ENCODE assay signal across 15 cellular contexts in the genomic region with DNA sequence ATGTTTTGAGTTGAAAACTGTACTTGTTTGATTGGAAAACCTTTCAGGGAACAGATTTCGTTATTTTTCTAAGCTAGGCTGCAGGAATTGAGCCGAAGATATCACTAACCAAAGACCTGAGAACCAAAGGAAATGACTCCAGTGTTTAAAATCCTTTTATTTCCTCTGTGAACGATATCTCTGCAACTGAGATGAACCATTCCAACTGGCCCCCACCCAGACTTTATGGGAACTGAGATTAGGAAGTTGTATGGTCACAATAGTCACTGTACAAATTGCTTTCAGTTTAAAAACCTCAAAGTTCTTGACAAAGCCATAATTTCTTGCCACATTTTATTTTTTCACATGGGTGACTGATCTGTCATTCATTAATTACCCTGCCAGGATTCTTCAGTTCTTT.
DNase-seq lines count a peak whose midpoint lies in the region; ATAC-seq, FAIRE-seq and TF ChIP-seq lines count a peak whose summit lies in the region.
"Had no signal": no experiment of that assay in that cellular context is flagged by ENCODE, and none has a peak within 500 bp of the region (broad histone marks: within the 10 kb centered on the region; RNA-seq: fewer than 3 reads in every experiment).

No MANE protein-coding gene starts in this region.

- WGBS in psoas muscle, 3 donors = 23 to 37% (median 23%) methylated on average over 3 of the region's 3 CpGs

- no peak overlapping the region for H3K4me3 ChIP-seq in PC-9
- peak overlapping the region; percentile 40 for H3K4me3 ChIP-seq in fibroblast of pulmonary artery (replicated peaks; ENCODE audit: low read depth, low read length)
- H3K4me3 ChIP-seq in psoas muscle = peak overlapping the region; percentile 38
- H3K4me3 ChIP-seq: BLaER1, suprapubic skin had no signal

- CTCF ChIA-PET in PC-9 (lab: Charles Lee) = no interaction called here

- TF ChIP-seq CTCF in PC-9 (conservative IDR thresholded peaks at IDR 0.05) = no peak
- no peak for TF ChIP-seq CTCF in fibroblast of pulmonary artery (IDR thresholded peaks at IDR 0.05; ENCODE audit: low read length, missing control alignments)
- TF ChIP-seq CTCF in psoas muscle (IDR thresholded peaks at IDR 0.05) = no peak

- no TSS peak for BruUV-seq in PC-9 (replicated peaks; lab: Mats Ljungman, UMichigan)

- H3K4me1 ChIP-seq in PC-9 (replicated peaks; ENCODE audit: insufficient read depth) (no peaks in the 10 kb centered on the region), psoas muscle (peaks cover 51% of the 10 kb centered on the region)

- no peaks in the 10 kb centered on the region for H3K9me3 ChIP-seq in PC-9 (ENCODE audit: insufficient read depth, low read depth)
- H3K9me3 ChIP-seq in psoas muscle = no peaks in the 10 kb centered on the region
- H3K9me3 ChIP-seq: BLaER1, suprapubic skin had no signal

- no peaks in the 10 kb centered on the region for H3K9me2 ChIP-seq in PC-9 (ENCODE audit: insufficient read depth)

- H3K27me3 ChIP-seq in PC-9 (ENCODE audit: insufficient read depth, low read depth) (no peaks in the 10 kb centered on the region), psoas muscle (ENCODE audit: insufficient read depth in 3 of 3, low read length in 2 of 3) (no peaks in the 10 kb centered on the region)
- H3K27me3 ChIP-seq: BLaER1, suprapubic skin had no signal

- H4K20me1 ChIP-seq in PC-9 (ENCODE audit: insufficient read depth) = no peaks in the 10 kb centered on the region
- H4K20me1 ChIP-seq: BLaER1 had no signal

- no peaks in the 10 kb centered on the region for H3K79me2 ChIP-seq in PC-9 (ENCODE audit: low read depth)

- no peak for FAIRE-seq in GM12892 (lab: Jason Lieb, UNC)

- H3K36me3 ChIP-seq in PC-9 (ENCODE audit: low read depth) (no peaks in the 10 kb centered on the region), psoas muscle (ENCODE audit: insufficient read depth in 1 of 2, low read depth in 1 of 2) (no peaks in the 10 kb centered on the region)
- H3K36me3 ChIP-seq: BLaER1, suprapubic skin had no signal

- DNase-seq in EL (peak; percentile 26), PC-9 (no peak), fibroblast of pulmonary artery (ENCODE audit: low read depth) (peak; percentile 68), psoas muscle (no peak), GM12892 (ENCODE audit: insufficient read length) (no peak), cortex of kidney (lab: John Stamatoyannopoulos, UW) (no peak), NCI-H2029 (lab: John Stamatoyannopoulos, UW) (no peak)
- DNase-seq: activated CD8-positive, alpha-beta T cell treated with anti-CD3 and anti-CD28 coated beads, Interleukin-2, amount 10 ng/mL, durations not matched to agents 7 days and 5 days; activated naive CD8-positive, alpha-beta T cell treated with anti-CD3 and anti-CD28 coated beads, Interleukin-2, amount 10 ng/mL, durations not matched to agents 7 days and 5 days; MM.1S; nephron progenitor cell; T-cell had no signal

- no peak overlapping the region for H3K4me2 ChIP-seq in PC-9
- H3K4me2 ChIP-seq: BLaER1 had no signal

- H2AFZ ChIP-seq in PC-9 = peak overlapping the region; percentile 48; the same call in 1 of the 2 replicates

- H3F3A ChIP-seq in PC-9 (ENCODE audit: insufficient read depth, low read depth) = no peaks in the 10 kb centered on the region

- POLR2A ChIA-PET in PC-9 (lab: Charles Lee; ENCODE audit: unreplicated experiment) = no interaction called here

- intact Hi-C loops in PC-9 (cut with micrococcal nuclease; ENCODE audit: unreplicated experiment) (no loop called here), psoas muscle (cut with DNase I) (loop anchor here in 1 of 2 donors (5.0 kb wide), 1 partner anchor 231 kb away; a partner anchor contains a TSS)

- no peak for ATAC-seq in psoas muscle
- ATAC-seq in GM21423 (IDR thresholded peaks at IDR 0.05; ENCODE audit: unreplicated experiment) = no peak
- ATAC-seq: activated CD8-positive, alpha-beta T cell treated with anti-CD3 and anti-CD28 coated beads, Interleukin-2, amount 10 ng/mL, durations not matched to agents 7 days and 5 days; T-cell had no signal

- TF ChIP-seq POLR2A in GM12892 (IDR thresholded peaks at IDR 0.05; ENCODE audit: low read depth, low read length) = no peak

- H3K27ac ChIP-seq in PC-9 = no peak overlapping the region
- H3K27ac ChIP-seq in psoas muscle = peak overlapping the region; percentile 23
- H3K27ac ChIP-seq: BLaER1, suprapubic skin had no signal

Comparison
In these comparisons a context has a peak if more than half of its experiments do, and no peak if none do; other contexts are left out.
1. DNase-seq: peak in EL (single experiment) and fibroblast of pulmonary artery (single experiment); none in PC-9 (0 of 2), psoas muscle (0 of 2), GM12892 (single experiment), cortex of kidney (single experiment) and NCI-H2029 (single experiment).